In the genomic region with DNA sequence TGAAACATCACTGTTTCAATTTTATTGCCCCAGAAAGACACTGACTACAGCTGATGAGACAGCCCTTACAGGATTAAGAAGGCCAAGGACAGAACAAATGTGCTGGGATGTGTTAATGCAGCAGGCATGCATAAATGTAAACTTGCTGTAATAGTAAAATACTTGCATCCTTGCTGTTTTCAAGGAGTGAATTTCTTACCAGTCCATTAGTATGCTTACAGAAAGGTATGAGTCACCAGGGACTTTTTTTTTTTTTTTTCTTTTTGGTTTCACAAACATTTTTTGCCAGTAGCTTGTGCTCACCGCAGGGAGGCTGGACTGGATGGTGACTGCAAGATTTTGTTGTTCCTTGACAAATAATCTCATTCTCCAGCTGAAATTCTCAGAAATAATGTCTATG, we compare ENCODE assay signal across 9 cellular contexts. TPM values are rescaled to one million over a fixed set of nuclear protein-coding genes. Genes with fewer than 3 reads are reported as not detected.
DNase-seq lines count a peak whose midpoint lies in the region; ATAC-seq, FAIRE-seq and TF ChIP-seq lines count a peak whose summit lies in the region.
"Had no signal": no experiment of that assay in that cellular context is flagged by ENCODE, and none has a peak within 500 bp of the region (broad histone marks: within the 10 kb centered on the region; RNA-seq: fewer than 3 reads in every experiment).

No MANE protein-coding gene starts in this region.

- H3K36me3 ChIP-seq in OCI-LY3 (replicated peaks; ENCODE audit: low read depth, low read length): no peaks in the 10 kb centered on the region
- H3K36me3 ChIP-seq in keratinocyte (ENCODE audit: control insufficient read depth in 2 of 2, extremely low read depth in 1 of 2, insufficient read depth in 2 of 2, low read length in 2 of 2): no peaks in the 10 kb centered on the region
- no peaks in the 10 kb centered on the region for H3K36me3 ChIP-seq in BE2C
- no peaks in the 10 kb centered on the region for H3K36me3 ChIP-seq in prostate gland

- H3K27ac ChIP-seq in OCI-LY3 (ENCODE audit: low read length) (no peak overlapping the region), keratinocyte (ENCODE audit: control insufficient read depth, insufficient read depth, low read length) (peak overlapping the region; percentile 66), prostate gland (no peak overlapping the region)

- H3K4me2 ChIP-seq in OCI-LY3 (ENCODE audit: low read length) (peak overlapping the region; percentile 58), keratinocyte (ENCODE audit: control insufficient read depth, extremely low read depth, insufficient read depth, low read depth, low read length) (peak overlapping the region; percentile 59)

- intact Hi-C loops in prostate gland (cut with DNase I): no loop called here

- dilution Hi-C loops in keratinocyte (cut with MboI; ENCODE audit: extremely low pct_ligation_motif_present, low sequenced_read_pairs): no loop called here

- H4K20me1 ChIP-seq in OCI-LY3 (ENCODE audit: insufficient read depth, low read length) (no peaks in the 10 kb centered on the region), keratinocyte (ENCODE audit: control insufficient read depth, extremely low read depth, insufficient read depth, low read length) (no peaks in the 10 kb centered on the region)

- DNase-seq in H54 (ENCODE audit: insufficient read length, low spot score) (peak; percentile 39), keratinocyte (ENCODE audit: low read depth, low spot score) (peak; percentile 84), BE2C (no peak), mucosa of gallbladder (ENCODE audit: low spot score) (no peak), prostate gland (ENCODE audit: low spot score) (no peak), cortex of kidney (lab: John Stamatoyannopoulos, UW) (no peak)

- peak; percentile 94 for ATAC-seq in GM18511 (IDR thresholded peaks at IDR 0.05; ENCODE audit: unreplicated experiment)

- peak; percentile 94 for FAIRE-seq in H54 (lab: Jason Lieb, UNC)
- peak; percentile 97 for FAIRE-seq in keratinocyte (lab: Jason Lieb, UNC)

- H3K4me3 ChIP-seq in OCI-LY3 (ENCODE audit: low read length) (0 out of 2 replicates have a peak overlapping the region, but pooled peaks have one; percentile 5), keratinocyte (ENCODE audit: control insufficient read depth in 2 of 3, extremely low read depth in 1 of 3, insufficient read depth in 2 of 3, low read depth in 1 of 3, low read length in 3 of 3) (no peak overlapping the region), BE2C (ENCODE audit: low read depth, low read length) (no peak overlapping the region), prostate gland (no peak overlapping the region)
- H3K4me3 ChIP-seq: lung had no signal

- 77% methylated on average over 1 of the region's 1 CpG for WGBS in prostate gland

- H3K9ac ChIP-seq in OCI-LY3 (ENCODE audit: low read length) (no peak overlapping the region), keratinocyte (ENCODE audit: control insufficient read depth, extremely low read depth, insufficient read depth, low read length) (peak overlapping the region; percentile 9)

- H3K9me3 ChIP-seq in OCI-LY3 (ENCODE audit: insufficient read depth, low read length) (no peaks in the 10 kb centered on the region), keratinocyte (ENCODE audit: control insufficient read depth, low read depth, low read length) (no peaks in the 10 kb centered on the region), BE2C (no peaks in the 10 kb centered on the region), prostate gland (no peaks in the 10 kb centered on the region)

- H3K79me2 ChIP-seq in OCI-LY3 (ENCODE audit: low read length) (no peaks in the 10 kb centered on the region), keratinocyte (ENCODE audit: control insufficient read depth, insufficient read depth, low read length) (no peaks in the 10 kb centered on the region)

- no peak for TF ChIP-seq CTCF in OCI-LY3 (IDR thresholded peaks at IDR 0.05; ENCODE audit: low read depth, low read length)
- TF ChIP-seq CTCF in keratinocyte (optimal IDR thresholded peaks at IDR 0.05 in 1 of 3, IDR thresholded peaks at IDR 0.05 in 1 of 3, conservative IDR thresholded peaks at IDR 0.05 in 1 of 3; ENCODE audit: extremely low read depth in 1 of 3, insufficient read depth in 2 of 3, low read length in 3 of 3): peak in 2 of 3 experiments; percentile 18 to 22
- TF ChIP-seq CTCF in BE2C (IDR thresholded peaks at IDR 0.05; ENCODE audit: low read depth, low read length): no peak
- no peak for TF ChIP-seq CTCF in prostate gland (IDR thresholded peaks at IDR 0.05)

- peaks cover 22% of the 10 kb centered on the region for H3K4me1 ChIP-seq in OCI-LY3 (ENCODE audit: low read length)
- H3K4me1 ChIP-seq in keratinocyte (ENCODE audit: control insufficient read depth, extremely low read depth, insufficient read depth, low read length): peaks cover 15% of the 10 kb centered on the region
- H3K4me1 ChIP-seq in BE2C: no peaks in the 10 kb centered on the region
- H3K4me1 ChIP-seq in prostate gland (replicated peaks): no peaks in the 10 kb centered on the region

- TF ChIP-seq POLR2A in H54 (IDR thresholded peaks at IDR 0.05; ENCODE audit: low read depth, low read length) (no peak), prostate gland (IDR thresholded peaks at IDR 0.05) (no peak)

- H2AFZ ChIP-seq in OCI-LY3 (ENCODE audit: low read depth, low read length) (no peak overlapping the region), keratinocyte (ENCODE audit: control insufficient read depth, low read length) (no peak overlapping the region)

- no peaks in the 10 kb centered on the region for H3K9me1 ChIP-seq in keratinocyte (ENCODE audit: control insufficient read depth, extremely low read depth, insufficient read depth, low read length)

- no peaks in the 10 kb centered on the region for H3K27me3 ChIP-seq in OCI-LY3 (ENCODE audit: low read depth, low read length)
- no peaks in the 10 kb centered on the region for H3K27me3 ChIP-seq in keratinocyte (ENCODE audit: control insufficient read depth, extremely low read depth, insufficient read depth, low read length)
- H3K27me3 ChIP-seq in BE2C: peaks cover 20% of the 10 kb centered on the region
- H3K27me3 ChIP-seq in prostate gland (replicated peaks; ENCODE audit: insufficient read depth): peaks cover 2% of the 10 kb centered on the region

RNA-seq across cellular contexts. Expression of gene GPR180, which starts 55.1 kb away (rescaled TPM):
- 5.7 to 9.9 TPM (median 6.5 TPM) in 3 replicates for polyA plus RNA-seq in keratinocyte
- polyA plus RNA-seq in keratinocyte (2011; ENCODE audit: low read depth): 1.7 TPM
- polyA plus RNA-seq in keratinocyte (2011; cell fraction: cytosol; rRNA removed): 3.3 and 7.0 TPM in 2 replicates
- 4.5 and 7.2 TPM in 2 replicates for polyA plus RNA-seq in keratinocyte (2011; cell fraction: nucleus; rRNA removed)
- polyA plus RNA-seq in keratinocyte (2012; ENCODE audit: low replicate concordance): 2.3 and 6.3 TPM in 2 replicates
- polyA minus RNA-seq in keratinocyte: 3.2 to 13.3 TPM (median 7.6 TPM) in 3 replicates
- polyA minus RNA-seq in keratinocyte (2011; cell fraction: cytosol; rRNA and poly(A)+ RNA removed): 7.5 TPM
- 7.4 and 14.7 TPM in 2 replicates for polyA minus RNA-seq in keratinocyte (2011; cell fraction: nucleus; rRNA and poly(A)+ RNA removed)
- polyA plus RNA-seq in BE2C (2012; ENCODE audit: insufficient read depth, insufficient read length, low read depth): 2.4 TPM
- 4.9 TPM for total RNA-seq in mucosa of gallbladder
- total RNA-seq in prostate gland: 1 to 10 TPM; 2.7 to 5.4 TPM

RNA-seq across cellular contexts. Expression of gene SOX21, which starts 55.6 kb away (rescaled TPM):
- not detected in 3 replicates for polyA plus RNA-seq in keratinocyte
- polyA plus RNA-seq in keratinocyte (2011; ENCODE audit: low read depth): 0.21 TPM
- 0.03 and 0.04 TPM in 2 replicates for polyA plus RNA-seq in keratinocyte (2011; cell fraction: cytosol; rRNA removed)
- not detected in 2 replicates for polyA plus RNA-seq in keratinocyte (2011; cell fraction: nucleus; rRNA removed)
- 0.11 TPM in 1 of 2 replicates, not detected in the other for polyA plus RNA-seq in keratinocyte (2012; ENCODE audit: low replicate concordance)
- not detected in 3 replicates for polyA minus RNA-seq in keratinocyte
- not detected for polyA minus RNA-seq in keratinocyte (2011; cell fraction: cytosol; rRNA and poly(A)+ RNA removed)
- not detected in 2 replicates for polyA minus RNA-seq in keratinocyte (2011; cell fraction: nucleus; rRNA and poly(A)+ RNA removed)
- not detected for polyA plus RNA-seq in BE2C (2012; ENCODE audit: insufficient read depth, insufficient read length, low read depth)
- 0.09 TPM for total RNA-seq in mucosa of gallbladder
- total RNA-seq in prostate gland: 1 to 10 TPM; 1.1 to 2.0 TPM

Comparison
In these comparisons a context has a peak if more than half of its experiments do, and no peak if none do; other contexts are left out.
1. DNase-seq: peak in H54 (single experiment) and keratinocyte (single experiment); none in BE2C (single experiment), mucosa of gallbladder (single experiment), prostate gland (single experiment) and cortex of kidney (single experiment).
2. CTCF ChIP-seq: peak in keratinocyte (2 of 3); none in OCI-LY3 (single experiment), BE2C (single experiment) and prostate gland (0 of 4).